In genomic region chr15:71385026-71385425, GRCh38 we compare ENCODE assay signal across 18 cellular contexts.
DNase-seq lines count a peak whose midpoint lies in the region; ATAC-seq and TF ChIP-seq lines count a peak whose summit lies in the region.
"Had no signal": no experiment of that assay in that cellular context is flagged by ENCODE, and none has a peak within 500 bp of the region (broad histone marks: within the 10 kb centered on the region; RNA-seq: fewer than 3 reads in every experiment).

No MANE protein-coding gene starts in this region.

- H3K4me3 ChIP-seq in right atrium auricular region (no peak overlapping the region), cardiac fibroblast (replicated peaks in 1 of 2; ENCODE audit: low read depth in 2 of 2, low read length in 2 of 2) (no peak overlapping the region)
- H3K4me3 ChIP-seq: breast epithelium, GM12878, ovary had no signal

- H3K27me3 ChIP-seq in right atrium auricular region: no peaks in the 10 kb centered on the region
- H3K27me3 ChIP-seq: breast epithelium, ovary had no signal

- H3K36me3 ChIP-seq in right atrium auricular region: no peaks in the 10 kb centered on the region
- H3K36me3 ChIP-seq: breast epithelium, ovary had no signal

- no peak for TF ChIP-seq CTCF in right atrium auricular region (IDR thresholded peaks at IDR 0.05)
- no peak for TF ChIP-seq CTCF in cardiac fibroblast (IDR thresholded peaks at IDR 0.05; ENCODE audit: low read depth, low read length)
- no peak for TF ChIP-seq CTCF in nephron (IDR thresholded peaks at IDR 0.05; ENCODE audit: unreplicated experiment in 3 of 3)
- no peak for TF ChIP-seq CTCF in natural killer cell (IDR thresholded peaks at IDR 0.05)

- ATAC-seq in left ventricle myocardium superior: peak; percentile 10
- no peak for ATAC-seq in GM18498 (IDR thresholded peaks at IDR 0.05; ENCODE audit: unreplicated experiment)
- no peak for ATAC-seq in natural killer cell
- ATAC-seq: GM12878 had no signal

- H3K27ac Mint-ChIP-seq in nephron: peak overlapping the region; percentile 38 to 71 (median 69)
- no peak overlapping the region for H3K27ac Mint-ChIP-seq in natural killer cell
- H3K27ac Mint-ChIP-seq: endodermal cell had no signal

- intact Hi-C loops in left ventricle myocardium superior (cut with micrococcal nuclease): loop anchor here (5.0 kb wide), 1 partner anchor 57 kb away; no protein-coding TSS in a partner anchor
- intact Hi-C loops in natural killer cell (cut with micrococcal nuclease): no loop called here

- H3K9me3 Mint-ChIP-seq in nephron: peaks cover 3% of the 10 kb centered on the region
- H3K9me3 Mint-ChIP-seq in natural killer cell: no peaks in the 10 kb centered on the region

- no peak overlapping the region for H3K4me3 Mint-ChIP-seq in nephron
- H3K4me3 Mint-ChIP-seq in natural killer cell: no peak overlapping the region
- H3K4me3 Mint-ChIP-seq: endodermal cell had no signal

- peaks cover 44% of the 10 kb centered on the region for H3K4me1 Mint-ChIP-seq in nephron
- H3K4me1 Mint-ChIP-seq in natural killer cell: peaks cover 0 to 16% of the 10 kb centered on the region in 2 donors

- no peak overlapping the region for H3K27ac ChIP-seq in right atrium auricular region
- H3K27ac ChIP-seq: breast epithelium, HL-60, ovary had no signal

- H3K36me3 Mint-ChIP-seq in nephron (ENCODE audit: low read depth) (no peaks in the 10 kb centered on the region), natural killer cell (no peaks in the 10 kb centered on the region)

- H3K9me3 ChIP-seq in right atrium auricular region: no peaks in the 10 kb centered on the region
- H3K9me3 ChIP-seq: breast epithelium, ovary had no signal

- DNase-seq in left ventricle myocardium superior (no peak), right atrium auricular region (ENCODE audit: low spot score) (no peak), cardiac fibroblast (ENCODE audit: low read depth in 2 of 2) (peak; percentile 35 to 49), ecto neural progenitor cell (ENCODE audit: low spot score) (no peak), natural killer cell (no peak)
- no peak for DNase-seq in activated naive CD4-positive, alpha-beta T cell (lab: John Stamatoyannopoulos, UW)
- DNase-seq: activated CD4-positive, CD25-positive, alpha-beta regulatory T cell treated with anti-CD3 and anti-CD28 coated beads, Interleukin-2, amount 50 U/mL, for 72 hours; activated gamma-delta T cell treated with Interleukin-2 at 50 U/mL for 16 hours; endodermal cell; foreskin melanocyte; NCI-H187; ovary; T-helper 2 cell had no signal

- peaks cover 0 to 11% of the 10 kb centered on the region in 2 donors for H3K4me1 ChIP-seq in right atrium auricular region
- H3K4me1 ChIP-seq: breast epithelium had no signal

- H3K27me3 Mint-ChIP-seq in nephron (ENCODE audit: low read depth) (no peaks in the 10 kb centered on the region), natural killer cell (ENCODE audit: low read depth in 2 of 2) (peaks cover 38 to 47% of the 10 kb centered on the region in 2 donors)

Comparison
In these comparisons a context has a peak if more than half of its experiments do, and no peak if none do; other contexts are left out.
1. DNase-seq: peak in cardiac fibroblast (2 of 2); none in left ventricle myocardium superior (single experiment), right atrium auricular region (single experiment), activated naive CD4-positive, alpha-beta T cell (0 of 4), ecto neural progenitor cell (single experiment) and natural killer cell (single experiment).
2. H3K27ac Mint-ChIP-seq: peak in nephron (3 of 3); none in natural killer cell (0 of 2).